ENCODE assay signal across 25 cellular contexts in genomic region chr13:108026671-108027410, GRCh38.
DNase-seq lines count a peak whose midpoint lies in the region; ATAC-seq, FAIRE-seq and TF ChIP-seq lines count a peak whose summit lies in the region.
"Had no signal": no experiment of that assay in that cellular context is flagged by ENCODE, and none has a peak within 500 bp of the region (broad histone marks: within the 10 kb centered on the region; RNA-seq: fewer than 3 reads in every experiment).

No MANE protein-coding gene starts in this region.

- intact Hi-C loops in pancreas (cut with DNase I) (no loop called here), tibial artery (cut with DNase I; ENCODE audit: low total_unique reads) (no loop called here)

- TF ChIP-seq CTCF in pancreas (IDR thresholded peaks at IDR 0.05), result no peak
- no peak for TF ChIP-seq CTCF in tibial artery (IDR thresholded peaks at IDR 0.05)

- H3K9me3 ChIP-seq in pancreas (no peaks in the 10 kb centered on the region), tibial artery (no peaks in the 10 kb centered on the region)
- H3K9me3 ChIP-seq: Caco-2 had no signal

- H3K4me1 ChIP-seq in pancreas, result no peaks in the 10 kb centered on the region
- H3K4me1 ChIP-seq in tibial artery, result no peaks in the 10 kb centered on the region

- 44 to 46% methylated on average over 3 of the region's 3 CpGs for WGBS in pancreas, 2 donors

- peak overlapping the region in 3 of 4 donors; percentile 3 to 53 (median 22) for H3K27ac ChIP-seq in pancreas
- H3K27ac ChIP-seq in tibial artery, result no peak overlapping the region
- H3K27ac ChIP-seq: C4-2B, RWPE1 had no signal

- H3K36me3 ChIP-seq in pancreas, result no peaks in the 10 kb centered on the region
- no peaks in the 10 kb centered on the region for H3K36me3 ChIP-seq in tibial artery

- FAIRE-seq in H54 (lab: Jason Lieb, UNC) (peak; percentile 48), endometrium (lab: Jason Lieb, UNC) (peak; percentile 4), pancreas (lab: Jason Lieb, UNC) (no peak)
- FAIRE-seq: A204.1, GM18507 had no signal

- H3K4me3 ChIP-seq in pancreas (no peak overlapping the region), tibial artery (no peak overlapping the region)

- H3K27me3 ChIP-seq in pancreas (no peaks in the 10 kb centered on the region), tibial artery (no peaks in the 10 kb centered on the region)

- DNase-seq in H54 (ENCODE audit: insufficient read length, low spot score) (no peak), kidney tubule cell (ENCODE audit: low spot score) (peak; percentile 49), pancreas (no peak), ureter (ENCODE audit: low spot score) (no peak), retina (no peak), SIG-M5 treated with dmso at 0.1 percent for 504 hours (lab: John Stamatoyannopoulos, UW; ENCODE audit: unreplicated experiment) (no peak), tibial artery (no peak)
- DNase-seq: Caco-2; CD8-positive, alpha-beta T cell; DMS 273 treated with DMSO at 0.1 percent for 48 hours; DMS79; GOT3; NCI-H1048; NCI-H1417; NCI-H1694; NCI-H2029 treated with DMSO at 0.1 percent for 48 hours; NCI-H2227 treated with DMSO at 0.1 percent for 48 hours; NCI-H526 treated with DMSO at 0.1 percent for 48 hours; SHP77 had no signal

- peak in 2 of 4 donors; percentile 18 to 56 for ATAC-seq in pancreas
- ATAC-seq: CD8-positive, alpha-beta T cell; HCT116 had no signal

- no peak for TF ChIP-seq POLR2A in H54 (IDR thresholded peaks at IDR 0.05; ENCODE audit: low read depth, low read length)

Comparison
In these comparisons a context has a peak if more than half of its experiments do, and no peak if none do; other contexts are left out.
1. H3K27ac ChIP-seq: peak in pancreas (3 of 4); none in tibial artery (0 of 2).